ENCODE assay signal across 14 cellular contexts in genomic region chr17:81045590-81046095, GRCh38. TPM values are rescaled to one million over a fixed set of nuclear protein-coding genes. Genes with fewer than 3 reads are reported as not detected.
A peak's percentile ranks its signal among the peaks of the same experiment; 100 is the strongest.
DNase-seq lines count a peak whose midpoint lies in the region; ATAC-seq and TF ChIP-seq lines count a peak whose summit lies in the region.
"Had no signal": no experiment of that assay in that cellular context is flagged by ENCODE, and none has a peak within 500 bp of the region (broad histone marks: within the 10 kb centered on the region; RNA-seq: fewer than 3 reads in every experiment).

No MANE protein-coding gene starts in this region.

- no peak for TF ChIP-seq EP300 in stomach (IDR thresholded peaks at IDR 0.05)

- H3K27ac ChIP-seq in HEK293 (ENCODE audit: extremely low read depth, low read depth, low read length) (no peak overlapping the region), breast epithelium (peak overlapping the region; percentile 86 to 88), left lung (peak overlapping the region; percentile 78 to 80), stomach (peak overlapping the region in 4 of 5 donors; percentile 70 to 78 (median 73)), spleen (peak overlapping the region in 4 of 8 donors; percentile 63 to 74 (median 68))
- H3K27ac ChIP-seq in CD8-positive, alpha-beta memory T cell (ENCODE audit: low read depth, low read length): no peak overlapping the region
- H3K27ac ChIP-seq: KMS-11 had no signal

- peaks cover 7 to 23% (median 9%) of the 10 kb centered on the region in 3 donors for H3K4me1 Mint-ChIP-seq in CD8-positive, alpha-beta memory T cell

- DNase-seq in breast epithelium (ENCODE audit: low spot score in 2 of 2): no peak
- DNase-seq in left lung: no peak
- no peak for DNase-seq in stomach
- DNase-seq in NCI-H82 treated with DMSO at 0.1 percent for 48 hours (lab: John Stamatoyannopoulos, UW; ENCODE audit: unreplicated experiment): no peak
- no peak for DNase-seq in spleen
- no peak for DNase-seq in KBM-7
- no peak for DNase-seq in CD8-positive, alpha-beta memory T cell
- DNase-seq: activated B cell treated with CpG ODN at 0.5 μM for 24 hours; amniotic stem cell; GF-D8; stimulated activated naive CD4-positive, alpha-beta T cell had no signal

- H3K27ac Mint-ChIP-seq in CD8-positive, alpha-beta memory T cell: no peak overlapping the region
- H3K27ac Mint-ChIP-seq: activated B cell treated with CpG ODN at 0.5 μM for 24 hours; activated T-helper 2 cell treated with anti-CD3 and anti-CD28 coated beads, Interferon-gamma antibody, Interleukin-2, Interleukin-4, amounts not matched to agents 10 μg/mL and 5 μg/mL and 100 μg/mL, durations not matched to agents 14 hours and 24 hours and 36 hours had no signal

- peaks cover 0 to 7% of the 10 kb centered on the region in 2 experiments; a peak in 1 of 3 replicates for H3K36me3 ChIP-seq in HEK293 (ENCODE audit: control insufficient read depth in 2 of 2, insufficient read depth in 1 of 2, low read length in 2 of 2)
- H3K36me3 ChIP-seq in breast epithelium: no peaks in the 10 kb centered on the region
- H3K36me3 ChIP-seq in left lung: no peaks in the 10 kb centered on the region
- no peaks in the 10 kb centered on the region for H3K36me3 ChIP-seq in stomach
- no peaks in the 10 kb centered on the region for H3K36me3 ChIP-seq in spleen
- H3K36me3 ChIP-seq in CD8-positive, alpha-beta memory T cell (ENCODE audit: insufficient read depth, low read length): no peaks in the 10 kb centered on the region

- H3K9me3 Mint-ChIP-seq in CD8-positive, alpha-beta memory T cell: no peaks in the 10 kb centered on the region
- H3K9me3 Mint-ChIP-seq: activated B cell treated with CpG ODN at 0.5 μM for 24 hours; activated T-helper 2 cell treated with anti-CD3 and anti-CD28 coated beads, Interferon-gamma antibody, Interleukin-2, Interleukin-4, amounts not matched to agents 10 μg/mL and 5 μg/mL and 100 μg/mL, durations not matched to agents 14 hours and 24 hours and 36 hours had no signal

- no peak for TF ChIP-seq CTCF in HEK293 (tag by site-specific recombination; IDR thresholded peaks at IDR 0.05)
- no peak for TF ChIP-seq CTCF in breast epithelium (IDR thresholded peaks at IDR 0.05)
- no peak for TF ChIP-seq CTCF in left lung (IDR thresholded peaks at IDR 0.05)
- no peak for TF ChIP-seq CTCF in stomach (IDR thresholded peaks at IDR 0.05)
- TF ChIP-seq CTCF in spleen (IDR thresholded peaks at IDR 0.05 in 8 of 11, conservative IDR thresholded peaks at IDR 0.05 in 3 of 11): no peak

- intact Hi-C loops in breast epithelium (cut with DNase I; ENCODE audit: low total_unique reads) (no loop called here), left lung (cut with DNase I) (no loop called here), stomach (cut with DNase I; ENCODE audit: low total_unique reads) (no loop called here), spleen (cut with DNase I; ENCODE audit: low total_unique reads) (no loop called here)

- POLR2A ChIA-PET in HEK293 (lab: Yijun Ruan, JAX): interaction anchor here (1.3 to 2.9 kb wide), 4 partner anchors 9 to 49 kb away, joined by 5 to 10 read pairs (median 8); partner anchors contain the start of gene BAIAP2
- POLR2A ChIA-PET in CD8-positive, alpha-beta memory T cell (lab: Charles Lee): interaction anchor here (1.1 kb wide), 1 partner anchor 193 kb away, joined by 3 read pairs; no protein-coding TSS in a partner anchor

- H3K4me1 ChIP-seq in HEK293 (ENCODE audit: control insufficient read depth, insufficient read depth, low read length): peaks cover 14% of the 10 kb centered on the region
- peaks cover 23 to 45% of the 10 kb centered on the region in 2 donors for H3K4me1 ChIP-seq in breast epithelium
- peaks cover 55 to 90% of the 10 kb centered on the region in 2 donors for H3K4me1 ChIP-seq in left lung
- peaks cover 85 to 100% (median 92%) of the 10 kb centered on the region in 4 donors for H3K4me1 ChIP-seq in stomach
- peaks cover 14 to 86% (median 59%) of the 10 kb centered on the region in 6 donors for H3K4me1 ChIP-seq in spleen
- peaks cover 11% of the 10 kb centered on the region for H3K4me1 ChIP-seq in CD8-positive, alpha-beta memory T cell (ENCODE audit: insufficient read depth, low read length)

- H3K36me3 Mint-ChIP-seq in CD8-positive, alpha-beta memory T cell: no peaks in the 10 kb centered on the region

- no peak for TF ChIP-seq POLR2A in breast epithelium (IDR thresholded peaks at IDR 0.05)
- no peak for TF ChIP-seq POLR2A in stomach (IDR thresholded peaks at IDR 0.05)
- TF ChIP-seq POLR2A in spleen (IDR thresholded peaks at IDR 0.05): no peak

- ATAC-seq in left lung: no peak

- no peak overlapping the region for H3K4me3 Mint-ChIP-seq in CD8-positive, alpha-beta memory T cell
- H3K4me3 Mint-ChIP-seq: activated B cell treated with CpG ODN at 0.5 μM for 24 hours had no signal

- H3K27me3 ChIP-seq in breast epithelium: no peaks in the 10 kb centered on the region
- H3K27me3 ChIP-seq in left lung: no peaks in the 10 kb centered on the region
- H3K27me3 ChIP-seq in stomach: no peaks in the 10 kb centered on the region
- peaks cover 0 to 7% (median 0%) of the 10 kb centered on the region in 7 donors for H3K27me3 ChIP-seq in spleen (replicated peaks in 1 of 7)
- H3K27me3 ChIP-seq in CD8-positive, alpha-beta memory T cell (ENCODE audit: insufficient read depth, low read length, poor library complexity, severe bottlenecking): no peaks in the 10 kb centered on the region

- 59 to 78% (median 68%) methylated on average over 8 to 9 of the region's 9 CpGs for whole genome bisulfite sequencing in stomach, 5 donors
- 54 to 62% (median 58%) methylated on average over 4 to 9 of the region's 9 CpGs for WGBS in spleen, 5 donors

- in situ Hi-C loops in KBM-7 (cut with MboI; ENCODE audit: low pct_unique_long_range_greater_than_20kb, low sequenced_read_pairs): no loop called here

- H3K4me3 ChIP-seq in HEK293 (ENCODE audit: low read depth, low read length) (no peak overlapping the region), breast epithelium (no peak overlapping the region), left lung (no peak overlapping the region), stomach (no peak overlapping the region), spleen (no peak overlapping the region)
- H3K4me3 ChIP-seq in CD8-positive, alpha-beta memory T cell (ENCODE audit: low read length): no peak overlapping the region

- H3K9me3 ChIP-seq in HEK293 (ENCODE audit: control insufficient read depth, insufficient read depth, low read depth, low read length) (no peaks in the 10 kb centered on the region), breast epithelium (no peaks in the 10 kb centered on the region), left lung (no peaks in the 10 kb centered on the region), stomach (no peaks in the 10 kb centered on the region), spleen (no peaks in the 10 kb centered on the region)
- H3K9me3 ChIP-seq in CD8-positive, alpha-beta memory T cell (ENCODE audit: low read length): no peaks in the 10 kb centered on the region

- CTCF ChIA-PET in HEK293 (lab: Yijun Ruan, JAX): interaction anchor here (1.1 to 2.4 kb wide), 4 partner anchors 20 to 52 kb away, joined by 3 to 12 read pairs (median 7); no protein-coding TSS in a partner anchor
- CTCF ChIA-PET in CD8-positive, alpha-beta memory T cell (lab: Charles Lee): no interaction called here

- H3K27me3 Mint-ChIP-seq in CD8-positive, alpha-beta memory T cell: peaks cover 2 to 5% of the 10 kb centered on the region in 2 donors

TF ChIP-seq in HEK293, 187 proteins besides CTCF, POLR2A, EP300 and RAD21:
- TF ChIP-seq KLF16 (tag by site-specific recombination; IDR thresholded peaks at IDR 0.05) (no peak), GLIS2 (tag by site-specific recombination; IDR thresholded peaks at IDR 0.05) (peak; percentile 36; the same call in 1 of the 2 replicates)
- TF ChIP-seq, protein P1, sequence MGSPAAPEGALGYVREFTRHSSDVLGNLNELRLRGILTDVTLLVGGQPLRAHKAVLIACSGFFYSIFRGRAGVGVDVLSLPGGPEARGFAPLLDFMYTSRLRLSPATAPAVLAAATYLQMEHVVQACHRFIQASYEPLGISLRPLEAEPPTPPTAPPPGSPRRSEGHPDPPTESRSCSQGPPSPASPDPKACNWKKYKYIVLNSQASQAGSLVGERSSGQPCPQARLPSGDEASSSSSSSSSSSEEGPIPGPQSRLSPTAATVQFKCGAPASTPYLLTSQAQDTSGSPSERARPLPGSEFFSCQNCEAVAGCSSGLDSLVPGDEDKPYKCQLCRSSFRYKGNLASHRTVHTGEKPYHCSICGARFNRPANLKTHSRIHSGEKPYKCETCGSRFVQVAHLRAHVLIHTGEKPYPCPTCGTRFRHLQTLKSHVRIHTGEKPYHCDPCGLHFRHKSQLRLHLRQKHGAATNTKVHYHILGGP (tag by site-specific recombination; IDR thresholded peaks at IDR 0.05): no peak
- TF ChIP-seq, protein P2, sequence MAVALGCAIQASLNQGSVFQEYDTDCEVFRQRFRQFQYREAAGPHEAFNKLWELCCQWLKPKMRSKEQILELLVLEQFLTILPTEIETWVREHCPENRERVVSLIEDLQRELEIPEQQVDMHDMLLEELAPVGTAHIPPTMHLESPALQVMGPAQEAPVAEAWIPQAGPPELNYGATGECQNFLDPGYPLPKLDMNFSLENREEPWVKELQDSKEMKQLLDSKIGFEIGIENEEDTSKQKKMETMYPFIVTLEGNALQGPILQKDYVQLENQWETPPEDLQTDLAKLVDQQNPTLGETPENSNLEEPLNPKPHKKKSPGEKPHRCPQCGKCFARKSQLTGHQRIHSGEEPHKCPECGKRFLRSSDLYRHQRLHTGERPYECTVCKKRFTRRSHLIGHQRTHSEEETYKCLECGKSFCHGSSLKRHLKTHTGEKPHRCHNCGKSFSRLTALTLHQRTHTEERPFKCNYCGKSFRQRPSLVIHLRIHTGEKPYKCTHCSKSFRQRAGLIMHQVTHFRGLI (tag by site-specific recombination; IDR thresholded peaks at IDR 0.05): no peak

RNA-seq across cellular contexts. Expression of gene BAIAP2, which starts 10.7 kb away (rescaled TPM):
- total RNA-seq in breast epithelium (10 to 100 TPM; 21.0 to 47.0 (median 37.6) TPM), left lung (100 to 1,000 TPM in 1 of 2 donors, 10 to 100 TPM in 1; 76.3 to 135 TPM), stomach (100 to 1,000 TPM in 2 of 5 donors, 10 to 100 TPM in 3; 21.1 to 263 (median 96.9) TPM), spleen (10 to 100 TPM; 12.7 to 33.2 (median 23.4) TPM)
- polyA plus RNA-seq in stomach (10 to 100 TPM; 37.5 to 66.1 (median 46.6) TPM), spleen (10 to 100 TPM in 1 of 3 donors, 1 to 10 TPM in 2; 2.8 to 11.8 (median 4.4) TPM)
- 1 to 10 TPM; 5.3 to 8.8 TPM for total RNA-seq in CD8-positive, alpha-beta memory T cell
- 6.6 TPM for polyA plus RNA-seq in CD8-positive, alpha-beta memory T cell

RNA-seq across cellular contexts. Expression of gene CHMP6, which starts 54.0 kb away (rescaled TPM):
- total RNA-seq in breast epithelium: 10 to 100 TPM; 18.6 to 30.2 (median 27.7) TPM
- 10 to 100 TPM; 28.2 to 32.7 TPM for total RNA-seq in left lung
- total RNA-seq in stomach: 100 to 1,000 TPM in 1 of 5 donors, 10 to 100 TPM in 3, 1 to 10 TPM in 1; 5.4 to 117 (median 12.9) TPM
- polyA plus RNA-seq in stomach: 10 to 100 TPM; 23.6 to 30.5 (median 25.4) TPM
- 10 to 100 TPM; 23.0 to 35.7 (median 31.5) TPM for total RNA-seq in spleen
- 10 to 100 TPM; 24.0 to 41.1 (median 25.4) TPM for polyA plus RNA-seq in spleen
- 10 to 100 TPM; 31.2 to 32.7 TPM for total RNA-seq in CD8-positive, alpha-beta memory T cell
- polyA plus RNA-seq in CD8-positive, alpha-beta memory T cell: 45.1 TPM

Comparison
In these comparisons a context has a peak if more than half of its experiments do, and no peak if none do; other contexts are left out.
1. H3K27ac ChIP-seq: peak in breast epithelium (2 of 2), left lung (2 of 2) and stomach (4 of 5); none in HEK293 (single experiment) and CD8-positive, alpha-beta memory T cell (single experiment).